Comparison of ENCODE assay signal across 14 cellular contexts in genomic region chr7:596071-596818, GRCh38.
"Had no signal": no experiment of that assay in that cellular context is flagged by ENCODE, and none has a peak within 500 bp of the region (broad histone marks: within the 10 kb centered on the region; RNA-seq: fewer than 3 reads in every experiment).

No MANE protein-coding gene starts in this region.

- H3K36me3 Mint-ChIP-seq: naive B cell, type B pancreatic cell had no signal

- H3K27me3 Mint-ChIP-seq: activated CD4-positive, alpha-beta T cell treated with anti-CD3 and anti-CD28 coated beads, Interleukin-2, amount 10 ng/mL, durations not matched to agents 24 days and 14 days; naive B cell; type B pancreatic cell had no signal

- ATAC-seq: left colon had no signal

- H3K27ac ChIP-seq: coronary artery, SJSA1, suprapubic skin had no signal

- H3K9me3 ChIP-seq: SJSA1, suprapubic skin had no signal

- H3K4me3 Mint-ChIP-seq: activated CD4-positive, alpha-beta T cell treated with anti-CD3 and anti-CD28 coated beads, Interleukin-2, amount 10 ng/mL, durations not matched to agents 24 days and 14 days; activated CD8-positive, alpha-beta T cell treated with anti-CD3 and anti-CD28 coated beads, Interleukin-2, amount 10 ng/mL, durations not matched to agents 7 days and 5 days; type B pancreatic cell had no signal

- DNase-seq: activated CD4-positive, CD25-positive, alpha-beta regulatory T cell; activated naive CD4-positive, alpha-beta T cell; effector CD4-positive, alpha-beta T cell; foreskin fibroblast; left colon; naive B cell; stimulated activated CD4-positive, alpha-beta T cell treated with anti-CD3 and anti-CD28 coated beads, Interleukin-2, amount 100 ng/mL, for 48 hours; stimulated activated naive CD4-positive, alpha-beta T cell had no signal

- H3K9me3 Mint-ChIP-seq: type B pancreatic cell had no signal

- H3K4me1 ChIP-seq: SJSA1 had no signal

- H3K27ac Mint-ChIP-seq: type B pancreatic cell had no signal

- H3K27me3 ChIP-seq: SJSA1, suprapubic skin had no signal

- H3K36me3 ChIP-seq: SJSA1, suprapubic skin had no signal

- H3K4me3 ChIP-seq: coronary artery, SJSA1, suprapubic skin had no signal
